In the genomic region with DNA sequence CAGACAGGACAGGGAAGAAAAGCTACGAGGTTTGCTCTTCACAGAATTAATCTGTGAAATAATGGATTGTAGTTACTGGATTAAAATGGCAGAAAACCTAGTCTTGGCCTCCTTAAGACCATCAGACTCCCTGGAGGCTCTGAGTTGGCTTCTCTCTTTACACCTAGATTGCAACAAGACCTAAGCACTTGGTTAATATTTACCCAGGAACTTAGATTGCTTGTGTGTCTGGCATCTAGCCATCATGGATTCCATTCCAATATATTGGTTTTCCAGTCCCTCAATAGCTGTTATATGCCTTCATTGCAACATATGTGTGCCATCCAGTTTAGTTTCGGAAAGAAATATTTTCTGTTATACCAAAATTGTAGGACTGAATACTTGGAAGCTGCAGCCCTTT, we compare ENCODE assay signal across 3 cellular contexts.
TF ChIP-seq lines count a peak whose summit lies in the region.

No MANE protein-coding gene starts in this region.

TF ChIP-seq in WTC11, 78 proteins besides CTCF, POLR2A, EP300 and RAD21 (continues in another document):
- TF ChIP-seq, protein P1, sequence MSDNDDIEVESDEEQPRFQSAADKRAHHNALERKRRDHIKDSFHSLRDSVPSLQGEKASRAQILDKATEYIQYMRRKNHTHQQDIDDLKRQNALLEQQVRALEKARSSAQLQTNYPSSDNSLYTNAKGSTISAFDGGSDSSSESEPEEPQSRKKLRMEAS (CRISPR knock-in tag; IDR thresholded peaks at IDR 0.05): no peak
- TF ChIP-seq NFYB (CRISPR knock-in tag; conservative IDR thresholded peaks at IDR 0.05; ENCODE audit: low read depth) (no peak), JUN (CRISPR knock-in tag; IDR thresholded peaks at IDR 0.05) (no peak), CREB1 (CRISPR knock-in tag; IDR thresholded peaks at IDR 0.05) (no peak), GTF2I (CRISPR knock-in tag; conservative IDR thresholded peaks at IDR 0.05) (no peak), FOXP1 (CRISPR knock-in tag; IDR thresholded peaks at IDR 0.05; ENCODE audit: borderline replicate concordance) (no peak), ATF1 (CRISPR knock-in tag; IDR thresholded peaks at IDR 0.05) (no peak), RELA (CRISPR knock-in tag; IDR thresholded peaks at IDR 0.05; ENCODE audit: borderline replicate concordance) (no peak)
- TF ChIP-seq, protein P2, sequence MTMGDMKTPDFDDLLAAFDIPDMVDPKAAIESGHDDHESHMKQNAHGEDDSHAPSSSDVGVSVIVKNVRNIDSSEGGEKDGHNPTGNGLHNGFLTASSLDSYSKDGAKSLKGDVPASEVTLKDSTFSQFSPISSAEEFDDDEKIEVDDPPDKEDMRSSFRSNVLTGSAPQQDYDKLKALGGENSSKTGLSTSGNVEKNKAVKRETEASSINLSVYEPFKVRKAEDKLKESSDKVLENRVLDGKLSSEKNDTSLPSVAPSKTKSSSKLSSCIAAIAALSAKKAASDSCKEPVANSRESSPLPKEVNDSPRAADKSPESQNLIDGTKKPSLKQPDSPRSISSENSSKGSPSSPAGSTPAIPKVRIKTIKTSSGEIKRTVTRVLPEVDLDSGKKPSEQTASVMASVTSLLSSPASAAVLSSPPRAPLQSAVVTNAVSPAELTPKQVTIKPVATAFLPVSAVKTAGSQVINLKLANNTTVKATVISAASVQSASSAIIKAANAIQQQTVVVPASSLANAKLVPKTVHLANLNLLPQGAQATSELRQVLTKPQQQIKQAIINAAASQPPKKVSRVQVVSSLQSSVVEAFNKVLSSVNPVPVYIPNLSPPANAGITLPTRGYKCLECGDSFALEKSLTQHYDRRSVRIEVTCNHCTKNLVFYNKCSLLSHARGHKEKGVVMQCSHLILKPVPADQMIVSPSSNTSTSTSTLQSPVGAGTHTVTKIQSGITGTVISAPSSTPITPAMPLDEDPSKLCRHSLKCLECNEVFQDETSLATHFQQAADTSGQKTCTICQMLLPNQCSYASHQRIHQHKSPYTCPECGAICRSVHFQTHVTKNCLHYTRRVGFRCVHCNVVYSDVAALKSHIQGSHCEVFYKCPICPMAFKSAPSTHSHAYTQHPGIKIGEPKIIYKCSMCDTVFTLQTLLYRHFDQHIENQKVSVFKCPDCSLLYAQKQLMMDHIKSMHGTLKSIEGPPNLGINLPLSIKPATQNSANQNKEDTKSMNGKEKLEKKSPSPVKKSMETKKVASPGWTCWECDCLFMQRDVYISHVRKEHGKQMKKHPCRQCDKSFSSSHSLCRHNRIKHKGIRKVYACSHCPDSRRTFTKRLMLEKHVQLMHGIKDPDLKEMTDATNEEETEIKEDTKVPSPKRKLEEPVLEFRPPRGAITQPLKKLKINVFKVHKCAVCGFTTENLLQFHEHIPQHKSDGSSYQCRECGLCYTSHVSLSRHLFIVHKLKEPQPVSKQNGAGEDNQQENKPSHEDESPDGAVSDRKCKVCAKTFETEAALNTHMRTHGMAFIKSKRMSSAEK (CRISPR knock-in tag; IDR thresholded peaks at IDR 0.05; ENCODE audit: borderline replicate concordance): no peak
- TF ChIP-seq, protein P3, sequence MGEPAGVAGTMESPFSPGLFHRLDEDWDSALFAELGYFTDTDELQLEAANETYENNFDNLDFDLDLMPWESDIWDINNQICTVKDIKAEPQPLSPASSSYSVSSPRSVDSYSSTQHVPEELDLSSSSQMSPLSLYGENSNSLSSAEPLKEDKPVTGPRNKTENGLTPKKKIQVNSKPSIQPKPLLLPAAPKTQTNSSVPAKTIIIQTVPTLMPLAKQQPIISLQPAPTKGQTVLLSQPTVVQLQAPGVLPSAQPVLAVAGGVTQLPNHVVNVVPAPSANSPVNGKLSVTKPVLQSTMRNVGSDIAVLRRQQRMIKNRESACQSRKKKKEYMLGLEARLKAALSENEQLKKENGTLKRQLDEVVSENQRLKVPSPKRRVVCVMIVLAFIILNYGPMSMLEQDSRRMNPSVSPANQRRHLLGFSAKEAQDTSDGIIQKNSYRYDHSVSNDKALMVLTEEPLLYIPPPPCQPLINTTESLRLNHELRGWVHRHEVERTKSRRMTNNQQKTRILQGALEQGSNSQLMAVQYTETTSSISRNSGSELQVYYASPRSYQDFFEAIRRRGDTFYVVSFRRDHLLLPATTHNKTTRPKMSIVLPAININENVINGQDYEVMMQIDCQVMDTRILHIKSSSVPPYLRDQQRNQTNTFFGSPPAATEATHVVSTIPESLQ (CRISPR knock-in tag; IDR thresholded peaks at IDR 0.05): no peak

TF ChIP-seq in liver, 16 proteins besides CTCF, POLR2A, EP300 and RAD21:
- TF ChIP-seq, protein P4, sequence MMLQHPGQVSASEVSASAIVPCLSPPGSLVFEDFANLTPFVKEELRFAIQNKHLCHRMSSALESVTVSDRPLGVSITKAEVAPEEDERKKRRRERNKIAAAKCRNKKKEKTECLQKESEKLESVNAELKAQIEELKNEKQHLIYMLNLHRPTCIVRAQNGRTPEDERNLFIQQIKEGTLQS (IDR thresholded peaks at IDR 0.05): no peak
- TF ChIP-seq RXRA (IDR thresholded peaks at IDR 0.05) (peak; percentile 33 to 53), FOXA2 (IDR thresholded peaks at IDR 0.05) (no peak), YY1 (IDR thresholded peaks at IDR 0.05) (peak; percentile 77), NR2F2 (IDR thresholded peaks at IDR 0.05) (no peak), SP1 (IDR thresholded peaks at IDR 0.05) (peak; percentile 71), HNF4G (IDR thresholded peaks at IDR 0.05) (no peak), HNF4A (conservative IDR thresholded peaks at IDR 0.05) (peak; percentile 15 to 40), JUND (IDR thresholded peaks at IDR 0.05) (peak in 1 of 2 donors; percentile 41)
- TF ChIP-seq, protein P5, sequence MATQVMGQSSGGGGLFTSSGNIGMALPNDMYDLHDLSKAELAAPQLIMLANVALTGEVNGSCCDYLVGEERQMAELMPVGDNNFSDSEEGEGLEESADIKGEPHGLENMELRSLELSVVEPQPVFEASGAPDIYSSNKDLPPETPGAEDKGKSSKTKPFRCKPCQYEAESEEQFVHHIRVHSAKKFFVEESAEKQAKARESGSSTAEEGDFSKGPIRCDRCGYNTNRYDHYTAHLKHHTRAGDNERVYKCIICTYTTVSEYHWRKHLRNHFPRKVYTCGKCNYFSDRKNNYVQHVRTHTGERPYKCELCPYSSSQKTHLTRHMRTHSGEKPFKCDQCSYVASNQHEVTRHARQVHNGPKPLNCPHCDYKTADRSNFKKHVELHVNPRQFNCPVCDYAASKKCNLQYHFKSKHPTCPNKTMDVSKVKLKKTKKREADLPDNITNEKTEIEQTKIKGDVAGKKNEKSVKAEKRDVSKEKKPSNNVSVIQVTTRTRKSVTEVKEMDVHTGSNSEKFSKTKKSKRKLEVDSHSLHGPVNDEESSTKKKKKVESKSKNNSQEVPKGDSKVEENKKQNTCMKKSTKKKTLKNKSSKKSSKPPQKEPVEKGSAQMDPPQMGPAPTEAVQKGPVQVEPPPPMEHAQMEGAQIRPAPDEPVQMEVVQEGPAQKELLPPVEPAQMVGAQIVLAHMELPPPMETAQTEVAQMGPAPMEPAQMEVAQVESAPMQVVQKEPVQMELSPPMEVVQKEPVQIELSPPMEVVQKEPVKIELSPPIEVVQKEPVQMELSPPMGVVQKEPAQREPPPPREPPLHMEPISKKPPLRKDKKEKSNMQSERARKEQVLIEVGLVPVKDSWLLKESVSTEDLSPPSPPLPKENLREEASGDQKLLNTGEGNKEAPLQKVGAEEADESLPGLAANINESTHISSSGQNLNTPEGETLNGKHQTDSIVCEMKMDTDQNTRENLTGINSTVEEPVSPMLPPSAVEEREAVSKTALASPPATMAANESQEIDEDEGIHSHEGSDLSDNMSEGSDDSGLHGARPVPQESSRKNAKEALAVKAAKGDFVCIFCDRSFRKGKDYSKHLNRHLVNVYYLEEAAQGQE (IDR thresholded peaks at IDR 0.05): no peak
- TF ChIP-seq, protein P6, sequence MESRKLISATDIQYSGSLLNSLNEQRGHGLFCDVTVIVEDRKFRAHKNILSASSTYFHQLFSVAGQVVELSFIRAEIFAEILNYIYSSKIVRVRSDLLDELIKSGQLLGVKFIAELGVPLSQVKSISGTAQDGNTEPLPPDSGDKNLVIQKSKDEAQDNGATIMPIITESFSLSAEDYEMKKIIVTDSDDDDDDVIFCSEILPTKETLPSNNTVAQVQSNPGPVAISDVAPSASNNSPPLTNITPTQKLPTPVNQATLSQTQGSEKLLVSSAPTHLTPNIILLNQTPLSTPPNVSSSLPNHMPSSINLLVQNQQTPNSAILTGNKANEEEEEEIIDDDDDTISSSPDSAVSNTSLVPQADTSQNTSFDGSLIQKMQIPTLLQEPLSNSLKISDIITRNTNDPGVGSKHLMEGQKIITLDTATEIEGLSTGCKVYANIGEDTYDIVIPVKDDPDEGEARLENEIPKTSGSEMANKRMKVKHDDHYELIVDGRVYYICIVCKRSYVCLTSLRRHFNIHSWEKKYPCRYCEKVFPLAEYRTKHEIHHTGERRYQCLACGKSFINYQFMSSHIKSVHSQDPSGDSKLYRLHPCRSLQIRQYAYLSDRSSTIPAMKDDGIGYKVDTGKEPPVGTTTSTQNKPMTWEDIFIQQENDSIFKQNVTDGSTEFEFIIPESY (IDR thresholded peaks at IDR 0.05): peak; percentile 25

TF ChIP-seq in SK-N-SH, 30 proteins besides CTCF, POLR2A, EP300 and RAD21:
- no peak for TF ChIP-seq TEAD4 (IDR thresholded peaks at IDR 0.05; ENCODE audit: borderline replicate concordance, insufficient read depth)
- no peak for TF ChIP-seq EZH2phosphoT487 (IDR thresholded peaks at IDR 0.05; ENCODE audit: borderline replicate concordance, low read depth)
- TF ChIP-seq, protein P7, sequence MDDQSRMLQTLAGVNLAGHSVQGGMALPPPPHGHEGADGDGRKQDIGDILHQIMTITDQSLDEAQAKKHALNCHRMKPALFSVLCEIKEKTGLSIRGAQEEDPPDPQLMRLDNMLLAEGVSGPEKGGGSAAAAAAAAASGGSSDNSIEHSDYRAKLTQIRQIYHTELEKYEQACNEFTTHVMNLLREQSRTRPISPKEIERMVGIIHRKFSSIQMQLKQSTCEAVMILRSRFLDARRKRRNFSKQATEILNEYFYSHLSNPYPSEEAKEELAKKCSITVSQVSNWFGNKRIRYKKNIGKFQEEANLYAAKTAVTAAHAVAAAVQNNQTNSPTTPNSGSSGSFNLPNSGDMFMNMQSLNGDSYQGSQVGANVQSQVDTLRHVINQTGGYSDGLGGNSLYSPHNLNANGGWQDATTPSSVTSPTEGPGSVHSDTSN (IDR thresholded peaks at IDR 0.05): no peak
- no peak for TF ChIP-seq JUND (IDR thresholded peaks at IDR 0.05)
- TF ChIP-seq MXI1 (IDR thresholded peaks at IDR 0.05; ENCODE audit: low read depth, low read length): no peak
- TF ChIP-seq POLR2AphosphoS5 (IDR thresholded peaks at IDR 0.05; ENCODE audit: low read depth, low read length): no peak
- no peak for TF ChIP-seq TCF12 (IDR thresholded peaks at IDR 0.05)
- no peak for TF ChIP-seq ELF1 (IDR thresholded peaks at IDR 0.05)
- no peak for TF ChIP-seq GATA2 (CRISPR knock-in tag; IDR thresholded peaks at IDR 0.05)
- TF ChIP-seq FOSL2 (IDR thresholded peaks at IDR 0.05; ENCODE audit: borderline replicate concordance, low read depth): no peak
- TF ChIP-seq, protein P8, sequence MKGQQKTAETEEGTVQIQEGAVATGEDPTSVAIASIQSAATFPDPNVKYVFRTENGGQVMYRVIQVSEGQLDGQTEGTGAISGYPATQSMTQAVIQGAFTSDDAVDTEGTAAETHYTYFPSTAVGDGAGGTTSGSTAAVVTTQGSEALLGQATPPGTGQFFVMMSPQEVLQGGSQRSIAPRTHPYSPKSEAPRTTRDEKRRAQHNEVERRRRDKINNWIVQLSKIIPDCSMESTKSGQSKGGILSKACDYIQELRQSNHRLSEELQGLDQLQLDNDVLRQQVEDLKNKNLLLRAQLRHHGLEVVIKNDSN (IDR thresholded peaks at IDR 0.05; ENCODE audit: borderline replicate concordance, low read depth): no peak
- TF ChIP-seq YY1 (IDR thresholded peaks at IDR 0.05; ENCODE audit: low read depth): no peak
